In the genomic region with DNA sequence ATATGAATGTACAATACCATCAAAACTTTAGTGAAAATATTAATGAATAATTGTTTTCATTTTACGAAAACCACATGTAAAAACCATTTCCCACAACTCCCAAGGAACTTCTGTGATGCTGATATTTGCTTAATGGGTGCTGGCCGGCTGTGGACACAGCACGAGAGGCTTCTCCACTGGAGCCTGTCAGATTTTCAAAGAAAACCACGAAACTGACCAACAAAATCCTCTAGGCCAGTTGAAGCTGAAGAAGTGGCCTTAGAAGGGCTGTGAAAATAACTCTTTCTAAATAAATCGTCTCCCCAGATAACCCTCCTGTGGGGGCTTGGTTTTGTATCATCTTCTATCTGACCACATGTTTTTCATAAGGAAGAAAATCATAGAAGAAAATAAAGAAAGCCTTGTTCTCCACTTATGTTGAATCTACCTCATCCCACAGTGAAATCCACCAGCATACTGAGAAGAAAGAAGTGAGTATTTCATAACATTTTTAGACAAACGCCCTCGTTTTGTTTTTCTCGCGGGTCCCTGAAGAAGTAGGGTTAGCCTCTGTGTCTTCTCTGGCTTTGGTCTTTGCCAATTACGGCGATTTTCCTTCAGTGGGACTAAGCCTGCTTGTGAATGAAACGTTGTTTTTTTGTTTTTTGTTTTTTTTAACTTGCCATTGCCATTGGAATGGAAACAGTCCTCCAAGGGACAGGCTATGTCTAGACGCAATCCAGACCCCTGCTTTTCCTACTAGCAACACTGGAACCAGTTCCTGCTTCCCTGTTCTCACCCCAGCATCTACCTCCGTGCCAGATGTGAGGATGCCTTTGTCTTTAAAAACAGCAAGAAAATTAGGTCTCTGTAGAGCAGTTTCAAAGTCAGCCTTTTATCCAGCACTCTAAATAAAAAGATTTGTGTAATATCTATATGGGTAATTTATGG, we compare ENCODE assay signal across 28 cellular contexts.
DNase-seq lines count a peak whose midpoint lies in the region; TF ChIP-seq lines count a peak whose summit lies in the region.
"Had no signal": no experiment of that assay in that cellular context is flagged by ENCODE, and none has a peak within 500 bp of the region (broad histone marks: within the 10 kb centered on the region; RNA-seq: fewer than 3 reads in every experiment).

No MANE protein-coding gene starts in this region.

- no peaks in the 10 kb centered on the region for H4K20me1 ChIP-seq in mammary epithelial cell (ENCODE audit: insufficient read depth, low read length)

- H2AFZ ChIP-seq in mammary epithelial cell (ENCODE audit: low read depth, low read length), result no peak overlapping the region
- H2AFZ ChIP-seq: GM23338 had no signal

- 12% methylated on average over 14 of the region's 14 CpGs for WGBS in mammary epithelial cell (ENCODE audit: low coverage, missing lambda C conversion rate)
- WGBS in sigmoid colon, 2 donors, result 69 to 70% methylated on average over 14 of the region's 14 CpGs

- H3K4me2 ChIP-seq in mammary epithelial cell (ENCODE audit: insufficient read depth, low read depth, low read length), result no peak overlapping the region
- H3K4me2 ChIP-seq: GM23338 had no signal

- peak overlapping the region in 2 of 3 donors; percentile 11 to 26 for H3K4me3 ChIP-seq in breast epithelium
- no peak overlapping the region for H3K4me3 ChIP-seq in mammary epithelial cell (replicated peaks in 1 of 3; ENCODE audit: insufficient read depth in 1 of 3, low read depth in 2 of 3, low read length in 3 of 3)
- H3K4me3 ChIP-seq in sigmoid colon, result no peak overlapping the region
- H3K4me3 ChIP-seq: esophagus squamous epithelium, GM23338, pancreas, right lobe of liver, SJSA1, stomach, transverse colon had no signal

- no peaks in the 10 kb centered on the region for H3K79me2 ChIP-seq in mammary epithelial cell (ENCODE audit: insufficient read depth, low read length)

- H3K36me3 ChIP-seq in breast epithelium, result no peaks in the 10 kb centered on the region
- no peaks in the 10 kb centered on the region for H3K36me3 ChIP-seq in mammary epithelial cell (ENCODE audit: insufficient read depth, low read length)
- no peaks in the 10 kb centered on the region for H3K36me3 ChIP-seq in sigmoid colon
- H3K36me3 ChIP-seq: esophagus squamous epithelium, pancreas, right lobe of liver, SJSA1, stomach, transverse colon had no signal

- H3K4me1 ChIP-seq in breast epithelium (peaks cover 5 to 7% of the 10 kb centered on the region in 2 donors), mammary epithelial cell (ENCODE audit: insufficient read depth, low read length) (no peaks in the 10 kb centered on the region), sigmoid colon (no peaks in the 10 kb centered on the region)
- H3K4me1 ChIP-seq: esophagus squamous epithelium, pancreas, right lobe of liver, SJSA1, stomach, transverse colon had no signal

- TF ChIP-seq CTCF in breast epithelium (IDR thresholded peaks at IDR 0.05), result no peak
- no peak for TF ChIP-seq CTCF in mammary epithelial cell (conservative IDR thresholded peaks at IDR 0.05 in 1 of 2, IDR thresholded peaks at IDR 0.05 in 1 of 2; ENCODE audit: extremely low read depth in 1 of 2, insufficient read depth in 1 of 2, low read depth in 1 of 2, low read length in 2 of 2)
- no peak for TF ChIP-seq CTCF in sigmoid colon (IDR thresholded peaks at IDR 0.05)

- H3K9me3 ChIP-seq in breast epithelium (no peaks in the 10 kb centered on the region), mammary epithelial cell (replicated peaks; ENCODE audit: insufficient read depth, low read length) (no peaks in the 10 kb centered on the region), sigmoid colon (no peaks in the 10 kb centered on the region)
- H3K9me3 ChIP-seq: esophagus squamous epithelium, pancreas, right lobe of liver, SJSA1, transverse colon had no signal

- dilution Hi-C loops in mammary epithelial cell (cut with HindIII; ENCODE audit: low sequenced_read_pairs), result no loop called here

- H3K9ac ChIP-seq in mammary epithelial cell (ENCODE audit: insufficient read depth, low read length), result no peak overlapping the region

- CTCF ChIA-PET in mammary epithelial cell (lab: Charles Lee; ENCODE audit: low non-redundant PET), result no interaction called here

- no peak for TF ChIP-seq EP300 in sigmoid colon (IDR thresholded peaks at IDR 0.05)

- intact Hi-C loops in breast epithelium (cut with DNase I; ENCODE audit: low total_unique reads) (no loop called here), mammary epithelial cell (cut with micrococcal nuclease) (no loop called here), sigmoid colon (cut with DNase I) (no loop called here)

- no TSS peak for BruUV-seq in mammary epithelial cell (replicated peaks; lab: Mats Ljungman, UMichigan)

- TF ChIP-seq POLR2A in breast epithelium (IDR thresholded peaks at IDR 0.05) (no peak), sigmoid colon (IDR thresholded peaks at IDR 0.05) (no peak)

- DNase-seq in breast epithelium (ENCODE audit: low spot score in 2 of 2), result no peak
- DNase-seq in mammary epithelial cell, result no peak
- peak; percentile 57 for DNase-seq in fibroblast of peridontal ligament (ENCODE audit: extremely low read depth)
- DNase-seq in medulla oblongata (ENCODE audit: extremely low spot score), result peak; percentile 22
- no peak for DNase-seq in sigmoid colon
- DNase-seq in Kasumi-1 (lab: John Stamatoyannopoulos, UW), result no peak
- no peak for DNase-seq in iPS-NIHi7 (ENCODE audit: extremely low spot score)
- no peak for DNase-seq in activated CD4-positive, alpha-beta T cell treated with anti-CD3 and anti-CD28 coated beads, Interleukin-2, amount 50 U/mL, for 48 hours
- DNase-seq: activated effector memory CD4-positive, alpha-beta T cell treated with anti-CD3 and anti-CD28 coated beads, Interleukin-2, amount 50 U/mL, for 16 hours; activated naive CD8-positive, alpha-beta T cell treated with anti-CD3 and anti-CD28 coated beads, Interleukin-2, amount 50 U/mL, for 24 hours; CD4-positive, alpha-beta T cell; esophagus squamous epithelium; glutamatergic neuron; left colon; naive thymus-derived CD8-positive, alpha-beta T cell; NCI-H1417; NCI-H2081 treated with DMSO at 0.1 percent for 48 hours; NCI-H524; NK-92 treated with Interleukin-12 subunit alpha and Interleukin-12 subunit beta, amount 100 ng/mL, for 24 hours; pancreas; right lobe of liver; stimulated activated CD8-positive, alpha-beta memory T cell treated with anti-CD3 and anti-CD28 coated beads, Interleukin-4, amount 100 ng/mL, for 48 hours; stomach; T-helper 17 cell; transverse colon had no signal

- H3K27me3 ChIP-seq in breast epithelium (no peaks in the 10 kb centered on the region), mammary epithelial cell (ENCODE audit: insufficient read depth, low read length) (peaks cover 2% of the 10 kb centered on the region), sigmoid colon (no peaks in the 10 kb centered on the region)
- H3K27me3 ChIP-seq: esophagus squamous epithelium, pancreas, right lobe of liver, stomach, transverse colon had no signal

- in situ Hi-C loops in mammary epithelial cell (cut with MboI; ENCODE audit: low sequenced_read_pairs in 2 of 2), result no loop called here

- H3K27ac ChIP-seq in breast epithelium (peak overlapping the region; percentile 64 to 79), mammary epithelial cell (ENCODE audit: insufficient read depth, low read depth, low read length) (no peak overlapping the region), sigmoid colon (no peak overlapping the region)
- H3K27ac ChIP-seq: 22Rv1, esophagus squamous epithelium, pancreas, right lobe of liver, SJSA1, stomach, transverse colon had no signal

Comparison
In these comparisons a context has a peak if more than half of its experiments do, and no peak if none do; other contexts are left out.
1. H3K27ac ChIP-seq: peak in breast epithelium (2 of 2); none in mammary epithelial cell (single experiment) and sigmoid colon (0 of 4).
2. H3K4me3 ChIP-seq: peak in breast epithelium (2 of 3); none in mammary epithelial cell (0 of 3) and sigmoid colon (0 of 4).
3. DNase-seq: peak in fibroblast of peridontal ligament (single experiment) and medulla oblongata (single experiment); none in breast epithelium (0 of 2), mammary epithelial cell (single experiment), sigmoid colon (single experiment), Kasumi-1 (0 of 2), iPS-NIHi7 (single experiment) and activated CD4-positive, alpha-beta T cell treated with anti-CD3 and anti-CD28 coated beads, Interleukin-2, amount 50 U/mL, for 48 hours (0 of 2).